8 cellular contexts compared by ENCODE assay signal in the genomic region with DNA sequence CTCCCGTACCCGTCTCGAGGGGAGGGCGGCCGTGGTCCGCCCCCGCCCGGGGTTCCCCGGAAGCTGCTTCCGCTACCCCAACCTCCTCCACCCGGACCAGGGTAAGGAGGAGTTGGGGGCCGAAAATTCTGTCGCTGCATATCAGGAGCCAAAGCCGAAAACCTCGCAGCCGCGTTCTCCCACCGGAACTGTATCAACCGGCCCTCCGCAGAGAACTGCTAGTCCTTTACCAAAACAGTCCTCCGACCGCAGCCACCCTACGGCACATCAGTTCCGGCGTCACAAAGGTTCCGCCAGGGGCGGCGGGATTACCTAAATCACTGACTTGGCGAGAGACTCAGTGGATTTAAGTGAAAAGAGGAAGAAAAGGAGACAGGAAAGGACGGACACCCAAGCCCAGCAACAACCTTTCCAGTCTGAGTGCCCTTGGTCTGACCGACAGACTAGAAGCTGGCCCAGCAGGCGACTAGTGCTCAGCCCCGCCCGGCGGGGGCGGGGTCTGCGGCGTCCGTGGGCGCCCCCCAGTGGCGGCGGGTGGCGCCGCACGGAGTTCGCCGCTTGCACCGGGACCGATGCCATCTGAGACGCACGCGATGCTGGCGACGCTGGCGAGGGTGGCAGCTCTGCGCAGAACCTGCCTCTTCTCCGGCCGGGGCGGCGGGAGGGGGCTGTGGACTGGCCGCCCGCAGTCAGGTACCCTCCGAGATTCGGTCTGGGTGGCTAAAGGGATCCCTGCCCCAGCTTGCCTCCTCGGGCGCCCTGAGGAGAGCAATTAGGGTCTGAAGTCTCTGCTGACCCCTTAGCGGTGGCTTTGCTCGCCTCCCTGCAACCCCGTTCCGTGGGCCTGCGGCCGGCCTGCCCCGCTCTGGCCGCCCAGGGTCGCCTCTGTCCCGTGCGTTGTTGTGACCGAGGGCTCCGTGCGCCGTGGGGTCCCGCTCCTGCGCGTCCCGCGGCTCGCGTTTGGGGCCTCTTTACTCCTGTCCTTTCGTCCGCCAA. TPM values are rescaled to one million over a fixed set of nuclear protein-coding genes. Genes with fewer than 3 reads are reported as not detected.
A peak's percentile ranks its signal among the peaks of the same experiment; 100 is the strongest.
DNase-seq lines count a peak whose midpoint lies in the region; ATAC-seq and TF ChIP-seq lines count a peak whose summit lies in the region.

Gene MPLKIP, minus strand, starts transcription at position 195 of the 996 bp plus-strand sequence. Its CDS starts 55 bp downstream, at position 140.
Gene SUGCT, plus strand, starts transcription at position 578 of the 996 bp plus-strand sequence.

- peak in 1 of 2 donors; percentile 27 for TF ChIP-seq POLR2A in heart left ventricle (IDR thresholded peaks at IDR 0.05)

- ATAC-seq in HG02759 (IDR thresholded peaks at IDR 0.05; ENCODE audit: unreplicated experiment) (peak; percentile 91), heart left ventricle (peak; percentile 92 to 97 (median 96))

- H3K36me3 ChIP-seq in SU-DHL-6 (ENCODE audit: low read length): peaks cover 19% of the 10 kb centered on the region
- no peaks in the 10 kb centered on the region for H3K36me3 ChIP-seq in adipocyte (ENCODE audit: control insufficient read depth, insufficient read depth, low read length, severe bottlenecking)
- peaks cover 0 to 6% (median 0%) of the 10 kb centered on the region in 9 donors for H3K36me3 ChIP-seq in heart left ventricle

- 1% methylated on average over 42 to 90 of the region's 90 CpGs for WGBS in heart left ventricle, 4 donors

- TF ChIP-seq CTCF in GM12875 (IDR thresholded peaks at IDR 0.05; ENCODE audit: borderline replicate concordance, insufficient read depth, low read depth, low read length) (peak; percentile 100), SU-DHL-6 (IDR thresholded peaks at IDR 0.05; ENCODE audit: insufficient read depth, low read length, poor library complexity, severe bottlenecking) (peak; percentile 98), heart left ventricle (IDR thresholded peaks at IDR 0.05) (peak; percentile 94 to 100 (median 99)), type B pancreatic cell (conservative IDR thresholded peaks at IDR 0.05) (peak; percentile 99)

- H3K4me1 Mint-ChIP-seq in type B pancreatic cell (ENCODE audit: unreplicated experiment): peaks cover 12% of the 10 kb centered on the region

- H3K36me3 Mint-ChIP-seq in type B pancreatic cell: peaks cover 7% of the 10 kb centered on the region

- no peaks in the 10 kb centered on the region for H3K9me2 ChIP-seq in SU-DHL-6 (replicated peaks; ENCODE audit: insufficient read depth, low read length)

- intact Hi-C loops in heart left ventricle (cut with DNase I): loop anchor here in 6 of 10 donors (1.0 to 10.0 kb wide), 5 partner anchors 180 to 240 kb away; partner anchors contain the start of gene CDK13 (in 2 of the 6)

- H3K9ac ChIP-seq in SU-DHL-6 (ENCODE audit: low read length) (peak within 1 kb of the TSS; percentile 98), adipocyte (ENCODE audit: low read length) (peak within 1 kb of the TSS; percentile 97)

- H3K27me3 ChIP-seq in SU-DHL-6 (ENCODE audit: low read length) (no peaks in the 10 kb centered on the region), adipocyte (replicated peaks; ENCODE audit: control insufficient read depth, insufficient read depth, low read length) (no peaks in the 10 kb centered on the region), heart left ventricle (no peaks in the 10 kb centered on the region)

- H3K4me3 Mint-ChIP-seq in type B pancreatic cell: peak within 1 kb of the TSS; percentile 99

- peaks cover 46% of the 10 kb centered on the region for H3K79me2 ChIP-seq in SU-DHL-6 (ENCODE audit: insufficient read depth, low read length)

- DNase-seq in NCI-H1105 treated with DMSO at 0.1 percent for 48 hours (lab: John Stamatoyannopoulos, UW): peak; percentile 79
- peak; percentile 93 for DNase-seq in adipocyte (ENCODE audit: low read depth)
- peak; percentile 83 to 91 (median 87) for DNase-seq in heart left ventricle
- peak; percentile 93 for DNase-seq in pons (ENCODE audit: low spot score)
- peak; percentile 90 for DNase-seq in type B pancreatic cell (ENCODE audit: extremely low spot score, unreplicated experiment)

- peak within 1 kb of the TSS; percentile 79 for H3K27ac ChIP-seq in SU-DHL-6 (ENCODE audit: low read depth, low read length)
- H3K27ac ChIP-seq in heart left ventricle: peak within 1 kb of the TSS; percentile 82 to 98 (median 94)

- H3K4me3 ChIP-seq in GM12875 (ENCODE audit: low read depth, low read length): peak within 1 kb of the TSS; percentile 83
- H3K4me3 ChIP-seq in SU-DHL-6 (ENCODE audit: insufficient read depth, low read length, poor library complexity, severe bottlenecking): peak within 1 kb of the TSS; percentile 98
- peak within 1 kb of the TSS; percentile 98 for H3K4me3 ChIP-seq in adipocyte (ENCODE audit: low read length)
- H3K4me3 ChIP-seq in heart left ventricle: peak within 1 kb of the TSS; percentile 69 to 100 (median 94)

- peaks cover 16% of the 10 kb centered on the region for H4K20me1 ChIP-seq in SU-DHL-6 (ENCODE audit: low read depth, low read length)

- peaks cover 27% of the 10 kb centered on the region for H3K4me1 ChIP-seq in adipocyte (ENCODE audit: control insufficient read depth, insufficient read depth, low read length)
- H3K4me1 ChIP-seq in heart left ventricle: peaks cover 5 to 35% (median 24%) of the 10 kb centered on the region in 12 donors

- peak within 1 kb of the TSS; percentile 85 for H2AFZ ChIP-seq in SU-DHL-6 (ENCODE audit: low read depth, low read length, severe bottlenecking)

- no peaks in the 10 kb centered on the region for H3K9me3 Mint-ChIP-seq in type B pancreatic cell

- peak within 1 kb of the TSS; percentile 94 for H3K4me2 ChIP-seq in SU-DHL-6 (ENCODE audit: low read depth, low read length, poor library complexity, severe bottlenecking)

- H3K27ac Mint-ChIP-seq in type B pancreatic cell: peak within 1 kb of the TSS; percentile 98

- H3F3A ChIP-seq in SU-DHL-6 (ENCODE audit: insufficient read depth): no peaks in the 10 kb centered on the region

- no peaks in the 10 kb centered on the region for H3K27me3 Mint-ChIP-seq in type B pancreatic cell

- no peaks in the 10 kb centered on the region; the same call in 1 of the 2 replicates for H3K9me3 ChIP-seq in SU-DHL-6 (ENCODE audit: insufficient read depth, low read length)
- H3K9me3 ChIP-seq in adipocyte (ENCODE audit: control insufficient read depth, low read length): no peaks in the 10 kb centered on the region
- H3K9me3 ChIP-seq in heart left ventricle: no peaks in the 10 kb centered on the region

RNA-seq across cellular contexts. Expression of gene MPLKIP, which starts in this region (rescaled TPM):
- total RNA-seq in heart left ventricle (10 to 100 TPM; 12.0 to 19.3 (median 15.6) TPM), type B pancreatic cell (ENCODE audit: low replicate concordance) (40.2 and 43.9 TPM in 2 replicates)
- polyA plus RNA-seq in heart left ventricle: 10 to 100 TPM; 23.8 to 25.6 TPM

RNA-seq across cellular contexts. Expression of gene SUGCT, which starts in this region (rescaled TPM):
- total RNA-seq in heart left ventricle: 1 to 10 TPM; 2.9 to 7.6 (median 5.2) TPM
- 1 to 10 TPM; 1.4 to 4.2 TPM for polyA plus RNA-seq in heart left ventricle
- total RNA-seq in type B pancreatic cell (ENCODE audit: low replicate concordance): 5.8 and 7.1 TPM in 2 replicates

Comparison
In these comparisons a context has a peak if more than half of its experiments do, and no peak if none do; other contexts are left out.
1. Peak in every context shown above with its lines: DNase-seq, ATAC-seq, H3K4me3 ChIP-seq and H3K27ac ChIP-seq.